Comparison of ENCODE assay signal across 32 cellular contexts in genomic region chr1:75554870-75555269, GRCh38. TPM values are rescaled to one million over a fixed set of nuclear protein-coding genes. Genes with fewer than 3 reads are reported as not detected.
DNase-seq lines count a peak whose midpoint lies in the region; ATAC-seq, FAIRE-seq and TF ChIP-seq lines count a peak whose summit lies in the region.
"Had no signal": no experiment of that assay in that cellular context is flagged by ENCODE, and none has a peak within 500 bp of the region (broad histone marks: within the 10 kb centered on the region; RNA-seq: fewer than 3 reads in every experiment).

No MANE protein-coding gene starts in this region.

- TF ChIP-seq POLR2A in K562 (conservative IDR thresholded peaks at IDR 0.05) = no peak

- TF ChIP-seq RAD21 in K562 (CRISPR knock-in tag; conservative IDR thresholded peaks at IDR 0.05 in 1 of 2, IDR thresholded peaks at IDR 0.05 in 1 of 2) = no peak

- H3K4me1 ChIP-seq in K562 (replicated peaks in 1 of 2; ENCODE audit: control insufficient read depth in 2 of 2, insufficient read depth in 2 of 2, low read length in 2 of 2) = no peaks in the 10 kb centered on the region; a peak in 1 of 5 replicates
- H3K4me1 ChIP-seq: A549, BE2C, BLaER1 had no signal

- H3K9me1 ChIP-seq in K562 (ENCODE audit: control insufficient read depth, insufficient read depth, low read length) = no peaks in the 10 kb centered on the region

- FAIRE-seq in K562 (lab: Jason Lieb, UNC) = no peak
- peak; percentile 57 for FAIRE-seq in colon (lab: Jason Lieb, UNC)
- FAIRE-seq: A204.1, A549, D721Med had no signal

- H3K9me3 ChIP-seq in K562 (replicated peaks; ENCODE audit: control insufficient read depth, insufficient read depth, low read depth, low read length) (no peaks in the 10 kb centered on the region), MG63 (no peaks in the 10 kb centered on the region)
- H3K9me3 ChIP-seq: A549; BE2C; BLaER1; BLaER1 treated with 17β-estradiol and CSF1 and Interleukin-3, amounts not matched to agents 10 nM and 100 nM; Caco-2 had no signal

- H3K4me3 ChIP-seq in K562 = no peak overlapping the region
- H3K4me3 ChIP-seq in MG63 = no peak overlapping the region
- H3K4me3 ChIP-seq: A549; BLaER1; BLaER1 treated with 17β-estradiol and CSF1 and Interleukin-3, amounts not matched to agents 10 nM and 100 nM had no signal

- ATAC-seq in K562 = no peak
- ATAC-seq: A549; CD8-positive, alpha-beta T cell had no signal

- in situ Hi-C loops in K562 (cut with MboI) = no loop called here

- POLR2A ChIA-PET in K562 (lab: Yijun Ruan, JAX) = no interaction called here

- no peak for DNase-seq in K562 (ENCODE audit: extremely low read depth in 1 of 4, low spot score in 3 of 4)
- DNase-seq in caudate nucleus (lab: John Stamatoyannopoulos, UW) = no peak
- no peak for DNase-seq in MG63
- DNase-seq: 8988T; ACHN; AML-193; BE2C; C1 segment of cervical spinal cord; Caco-2; Calu3; CD4-positive, alpha-beta memory T cell; CD4-positive, alpha-beta T cell; CD4-positive, CD25-positive, alpha-beta regulatory T cell; CD8-positive, alpha-beta memory T cell; CD8-positive, alpha-beta T cell; COR-L47; DMS 273 treated with DMSO at 0.1 percent for 48 hours; DMS153; DMS53; DMS79; DMS79 treated with DMSO at 0.1 percent for 48 hours; DND-41; EL had no signal

- no peak overlapping the region for H2AFZ ChIP-seq in K562 (ENCODE audit: low read depth, low read length)

- TF ChIP-seq EP300 in K562 (IDR thresholded peaks at IDR 0.05; ENCODE audit: low read length) = no peak

- WGBS in K562 (ENCODE audit: insufficient coverage, low coverage, missing lambda C conversion rate) = 0% methylated on average over 1 of the region's 1 CpG

- intact Hi-C loops in K562 (cut with micrococcal nuclease) = no loop called here

- H3K9ac ChIP-seq in K562 (ENCODE audit: insufficient read depth in 1 of 2, low read depth in 2 of 2, low read length in 2 of 2) = no peak overlapping the region
- H3K9ac ChIP-seq: BLaER1; BLaER1 treated with 17β-estradiol and CSF1 and Interleukin-3, amounts not matched to agents 10 nM and 100 nM had no signal

- H3K4me2 ChIP-seq in K562 (ENCODE audit: insufficient read depth, low read length) = no peak overlapping the region
- H3K4me2 ChIP-seq: A549; BLaER1; BLaER1 treated with 17β-estradiol and CSF1 and Interleukin-3, amounts not matched to agents 10 nM and 100 nM had no signal

- H3K27ac ChIP-seq in K562 (ENCODE audit: extremely low read depth, low read depth, low read length) (no peak overlapping the region), caudate nucleus (ENCODE audit: low read depth, low read length) (no peak overlapping the region)
- H3K27ac ChIP-seq: 22Rv1; A549; BLaER1; BLaER1 treated with 17β-estradiol and CSF1 and Interleukin-3, amounts not matched to agents 10 nM and 100 nM; C4-2B had no signal

- no peaks in the 10 kb centered on the region for H3K79me2 ChIP-seq in K562 (ENCODE audit: control insufficient read depth, insufficient read depth, low read length)

- H3K27me3 ChIP-seq in K562 (ENCODE audit: control insufficient read depth in 2 of 2, insufficient read depth in 2 of 2, low read length in 2 of 2) = no peaks in the 10 kb centered on the region
- H3K27me3 ChIP-seq in MG63 = no peaks in the 10 kb centered on the region
- H3K27me3 ChIP-seq: BE2C; BLaER1; BLaER1 treated with 17β-estradiol and CSF1 and Interleukin-3, amounts not matched to agents 10 nM and 100 nM had no signal

- H3K36me3 ChIP-seq in K562 (ENCODE audit: control insufficient read depth, insufficient read depth, low read length) (no peaks in the 10 kb centered on the region), MG63 (no peaks in the 10 kb centered on the region)
- H3K36me3 ChIP-seq: BE2C; BLaER1; BLaER1 treated with 17β-estradiol and CSF1 and Interleukin-3, amounts not matched to agents 10 nM and 100 nM had no signal

- CTCF ChIA-PET in K562 (lab: Yijun Ruan, JAX; ENCODE audit: low intra/inter-chr PET ratio) = no interaction called here

- no TSS peak for BruUV-seq in K562 (replicated peaks; lab: Mats Ljungman, UMichigan)

- no peaks in the 10 kb centered on the region for H4K20me1 ChIP-seq in K562 (replicated peaks; ENCODE audit: control insufficient read depth, insufficient read depth, low read length)
- H4K20me1 ChIP-seq: BLaER1; BLaER1 treated with 17β-estradiol and CSF1 and Interleukin-3, amounts not matched to agents 10 nM and 100 nM had no signal

- no peak for TF ChIP-seq CTCF in K562 (IDR thresholded peaks at IDR 0.05 in 2 of 3, conservative IDR thresholded peaks at IDR 0.05 in 1 of 3; ENCODE audit: insufficient read depth in 2 of 3, low read depth in 1 of 3, low read length in 3 of 3)

TF ChIP-seq in K562, 482 proteins besides CTCF, POLR2A, EP300 and RAD21:
- peak; percentile 96 for TF ChIP-seq ZNF507 (tag; conservative IDR thresholded peaks at IDR 0.05)
- TF ChIP-seq NUFIP1 (IDR thresholded peaks at IDR 0.05; ENCODE audit: partially characterized antibody) = no peak
- TF ChIP-seq ZNF354B (CRISPR knock-in tag; IDR thresholded peaks at IDR 0.05) = 0 out of 2 replicates have a peak, but pooled peaks have one; percentile 16
TF ChIP-seq in K562: peak in this region for 2.

RNA-seq across cellular contexts. Expression of gene SLC44A5, which starts 56.0 kb away (rescaled TPM):
- total RNA-seq in K562 (2011; cell fraction: chromatin; rRNA removed; ENCODE audit: low replicate concordance) = 8.0 and 18.5 TPM in 2 replicates
- total RNA-seq in K562 (2011; cell fraction: nucleolus; rRNA removed) = 3.5 and 4.7 TPM in 2 replicates
- total RNA-seq in K562 (2011; cell fraction: nucleoplasm; rRNA removed) = 8.0 and 13.5 TPM in 2 replicates
- total RNA-seq in K562 (2014; rRNA removed) = 1.2 and 2.1 TPM in 2 replicates
- total RNA-seq in K562 (2014; rRNA removed; fragmentation: Illumina TruSeq; extraction: Trizol) = 4.3 and 4.5 TPM in 2 replicates
- 3.1 and 3.4 TPM in 2 replicates for total RNA-seq in K562 (2015; rRNA removed; fragmentation: Illumina TruSeq; extraction: Trizol)
- total RNA-seq in K562 (2021) = 1.9 and 2.1 TPM in 2 replicates
- polyA plus RNA-seq in K562 (2011; rRNA removed) = 4.1 and 10.1 TPM in 2 replicates
- polyA plus RNA-seq in K562 (2011; cell fraction: cytosol; rRNA removed) = 1.00 and 1.2 TPM in 2 replicates
- polyA plus RNA-seq in K562 (2011; cell fraction: nucleus; rRNA removed) = 4.9 and 12.0 TPM in 2 replicates
- polyA plus RNA-seq in K562 (2012) = 2.0 and 5.6 TPM in 2 replicates
- 3.2 and 3.6 TPM in 2 replicates for polyA plus RNA-seq in K562 (2014; fragmentation: Illumina TruSeq; extraction: Trizol)
- 1 to 10 TPM; 1.2 to 1.8 TPM for polyA plus RNA-seq in K562 (2014; fragmentation: Nextera tagmentation; extraction: Ambion mirVana)
- 3.2 and 4.1 TPM in 2 replicates for polyA plus RNA-seq in K562 (2014; rRNA removed)
- 3.1 and 7.0 TPM in 2 replicates for polyA minus RNA-seq in K562 (2011; rRNA and poly(A)+ RNA removed)
- polyA minus RNA-seq in K562 (2011; cell fraction: cytosol; rRNA and poly(A)+ RNA removed) = 0.36 and 2.0 TPM in 2 replicates
- polyA minus RNA-seq in K562 (2011; cell fraction: nucleus; rRNA and poly(A)+ RNA removed) = 4.0 and 7.0 TPM in 2 replicates
- not detected in 2 replicates for total RNA-seq in MG63 (2014; rRNA removed; shearing (Covaris generic); ENCODE audit: low replicate concordance)
- total RNA-seq: CD4-positive, alpha-beta T cell had no signal
- polyA plus RNA-seq: CD14-positive monocyte had no signal
